ENCODE assay signal across 15 cellular contexts in genomic region chr6:158073776-158074175, GRCh38.
"Had no signal": no experiment of that assay in that cellular context is flagged by ENCODE, and none has a peak within 500 bp of the region (broad histone marks: within the 10 kb centered on the region; RNA-seq: fewer than 3 reads in every experiment).

No MANE protein-coding gene starts in this region.

- DNase-seq: activated B cell treated with CpG ODN at 0.5 μM for 24 hours; activated CD4-positive, alpha-beta T cell treated with anti-CD3 and anti-CD28 coated beads, Interleukin-2, amount 50 U/mL, for 1 hour; activated T-cell treated with anti-CD3 and anti-CD28 coated beads, Interleukin-2, amount 50 U/mL, for 24 hours; foreskin keratinocyte; left cardiac atrium; lower lobe of right lung; midbrain; naive B cell; psoas muscle; right lobe of liver; stimulated activated CD4-positive, alpha-beta T cell treated with anti-CD3 and anti-CD28 coated beads, Interleukin-12 subunit alpha, Interleukin-12 subunit beta, amount 100 ng/mL, for 4 hours; stimulated activated naive CD4-positive, alpha-beta T cell; trophoblast cell had no signal

- H3K4me3 ChIP-seq: ascending aorta, esophagus muscularis mucosa, lower lobe of right lung, psoas muscle, right lobe of liver had no signal

- ATAC-seq: foreskin keratinocyte, lower lobe of right lung, psoas muscle, right lobe of liver had no signal
